ENCODE assay signal across 8 cellular contexts in the genomic region with DNA sequence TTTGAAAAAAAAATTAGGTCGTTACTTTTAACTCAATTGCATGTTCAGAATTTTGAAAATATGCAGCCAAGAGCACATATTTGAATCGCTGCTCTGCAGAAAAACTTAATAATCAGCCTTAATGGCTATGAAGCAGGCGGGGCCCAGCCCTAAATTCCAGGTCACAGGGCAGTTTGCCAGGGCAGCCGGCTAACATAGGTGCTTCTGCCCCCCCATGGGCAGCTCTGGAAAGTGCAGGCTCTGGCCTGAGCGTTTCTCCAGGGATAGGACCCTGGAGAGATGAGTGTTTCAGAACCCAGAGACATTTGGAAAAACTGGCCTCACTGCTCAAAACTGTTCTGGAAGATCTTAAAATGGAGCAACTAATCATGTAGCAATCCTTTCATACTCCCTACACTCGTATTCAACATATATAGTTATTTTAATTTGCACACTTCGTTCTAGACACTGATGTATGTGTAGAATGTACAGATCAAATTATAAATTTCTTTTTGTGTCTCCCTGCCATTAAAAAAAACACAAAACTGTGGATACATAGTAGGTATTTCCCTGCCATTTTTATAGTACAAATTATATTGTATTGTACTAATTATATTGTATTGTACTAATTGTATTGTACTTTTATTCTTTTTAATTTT.
DNase-seq lines count a peak whose midpoint lies in the region; ATAC-seq lines count a peak whose summit lies in the region.

No MANE protein-coding gene starts in this region.

- H3K36me3 Mint-ChIP-seq in central memory CD8-positive, alpha-beta T cell (ENCODE audit: insufficient read depth): no peaks in the 10 kb centered on the region

- DNase-seq in DMS53 treated with DMSO at 0.1 percent for 48 hours (lab: John Stamatoyannopoulos, UW; ENCODE audit: unreplicated experiment) (peak; percentile 50), NCI-H446 treated with DMSO at 0.1 percent for 48 hours (lab: John Stamatoyannopoulos, UW) (peak; percentile 69), left kidney (ENCODE audit: low read depth, low spot score) (peak; percentile 88)
- peak; percentile 76 for DNase-seq in activated CD4-positive, alpha-beta T cell treated with anti-CD3 and anti-CD28 coated beads for 1 hour
- DNase-seq in central memory CD8-positive, alpha-beta T cell (ENCODE audit: low spot score in 2 of 2): peak; percentile 65 to 67
- peak; percentile 76 to 77 for DNase-seq in stimulated activated CD4-positive, alpha-beta T cell treated with anti-CD3 and anti-CD28 coated beads, Interleukin-2, amount 100 ng/mL, for 48 hours

- no peaks in the 10 kb centered on the region for H3K9me3 Mint-ChIP-seq in central memory CD8-positive, alpha-beta T cell

- ATAC-seq in HG02759 (IDR thresholded peaks at IDR 0.05; ENCODE audit: unreplicated experiment) (peak; percentile 64), GM21737 (IDR thresholded peaks at IDR 0.05; ENCODE audit: unreplicated experiment) (no peak)
- peak; percentile 72 for ATAC-seq in central memory CD8-positive, alpha-beta T cell (replicated peaks; ENCODE audit: extremely low read depth, poor library complexity, severe bottlenecking)

- H3K27ac Mint-ChIP-seq in central memory CD8-positive, alpha-beta T cell (ENCODE audit: low read depth): no peak overlapping the region

- peaks cover 7% of the 10 kb centered on the region for H3K4me1 Mint-ChIP-seq in central memory CD8-positive, alpha-beta T cell

- no peak overlapping the region for H3K4me3 Mint-ChIP-seq in central memory CD8-positive, alpha-beta T cell

- no peaks in the 10 kb centered on the region for H3K27me3 Mint-ChIP-seq in central memory CD8-positive, alpha-beta T cell
